In the genomic region with DNA sequence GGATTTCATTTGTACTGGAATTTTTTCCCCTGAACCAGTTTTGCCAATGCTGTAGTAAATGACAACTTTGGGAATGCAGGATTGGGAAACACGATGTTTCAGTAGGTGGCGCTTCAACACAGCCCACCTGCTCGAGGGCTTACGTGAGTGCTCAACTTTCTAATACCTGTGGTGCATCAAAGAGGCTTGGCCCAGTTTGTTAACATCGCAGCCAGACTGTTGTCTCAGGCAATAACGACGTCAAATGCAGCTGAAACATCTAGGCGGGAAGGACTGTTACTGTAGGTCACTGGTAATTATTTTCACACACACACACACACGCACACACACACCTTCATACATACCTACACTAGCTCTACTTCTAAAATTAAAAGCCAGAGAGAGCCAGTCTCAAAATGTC, we compare ENCODE assay signal across 8 cellular contexts.
A peak's percentile ranks its signal among the peaks of the same experiment; 100 is the strongest.
DNase-seq lines count a peak whose midpoint lies in the region; ATAC-seq and TF ChIP-seq lines count a peak whose summit lies in the region.

No MANE protein-coding gene starts in this region.

- CTCF ChIA-PET in WTC11 (lab: Charles Lee), result interaction anchor here (0.5 to 1.2 kb wide), 6 partner anchors 166 to 1184 kb away, joined by 3 to 6 read pairs (median 3); no protein-coding TSS in a partner anchor

- no peak overlapping the region for H3K27ac Mint-ChIP-seq in WTC11

- POLR2A ChIA-PET in WTC11 (lab: Charles Lee), result interaction anchor here (0.6 to 1.0 kb wide), 2 partner anchors 543 to 874 kb away, joined by 3 read pairs; no protein-coding TSS in a partner anchor

- peak; percentile 33; the same call in 1 of the 2 replicates for TF ChIP-seq CTCF in WTC11 (IDR thresholded peaks at IDR 0.05)

- H3K4me3 Mint-ChIP-seq in WTC11, result no peak overlapping the region

- H3K27me3 Mint-ChIP-seq in WTC11 (ENCODE audit: low read depth), result no peaks in the 10 kb centered on the region

- peaks cover 3% of the 10 kb centered on the region for H3K4me1 Mint-ChIP-seq in WTC11

- H3K9me3 Mint-ChIP-seq in WTC11, result no peaks in the 10 kb centered on the region

- peak; percentile 95 for ATAC-seq in WTC11
- no peak for ATAC-seq in HG03175 (IDR thresholded peaks at IDR 0.05; ENCODE audit: unreplicated experiment)
- no peak for ATAC-seq in HG03108 (IDR thresholded peaks at IDR 0.05; ENCODE audit: unreplicated experiment)
- no peak for ATAC-seq in HG03571 (IDR thresholded peaks at IDR 0.05; ENCODE audit: unreplicated experiment)

- peak; percentile 49 for DNase-seq in EL
- peak; percentile 70 for DNase-seq in NCI-H1105 (lab: John Stamatoyannopoulos, UW)
- peak; percentile 71 for DNase-seq in WTC11 (ENCODE audit: low spot score)
- DNase-seq in islet precursor cell, result peak; percentile 84
- no peak for DNase-seq in T1000 (lab: John Stamatoyannopoulos, UW)

- no peaks in the 10 kb centered on the region for H3K36me3 Mint-ChIP-seq in WTC11

TF ChIP-seq in WTC11, 78 proteins besides CTCF, POLR2A, EP300 and RAD21:
- no peak for TF ChIP-seq GABPB1 (CRISPR knock-in tag; IDR thresholded peaks at IDR 0.05)
- TF ChIP-seq JAZF1 (CRISPR knock-in tag; IDR thresholded peaks at IDR 0.05), result no peak
- TF ChIP-seq, protein P1, sequence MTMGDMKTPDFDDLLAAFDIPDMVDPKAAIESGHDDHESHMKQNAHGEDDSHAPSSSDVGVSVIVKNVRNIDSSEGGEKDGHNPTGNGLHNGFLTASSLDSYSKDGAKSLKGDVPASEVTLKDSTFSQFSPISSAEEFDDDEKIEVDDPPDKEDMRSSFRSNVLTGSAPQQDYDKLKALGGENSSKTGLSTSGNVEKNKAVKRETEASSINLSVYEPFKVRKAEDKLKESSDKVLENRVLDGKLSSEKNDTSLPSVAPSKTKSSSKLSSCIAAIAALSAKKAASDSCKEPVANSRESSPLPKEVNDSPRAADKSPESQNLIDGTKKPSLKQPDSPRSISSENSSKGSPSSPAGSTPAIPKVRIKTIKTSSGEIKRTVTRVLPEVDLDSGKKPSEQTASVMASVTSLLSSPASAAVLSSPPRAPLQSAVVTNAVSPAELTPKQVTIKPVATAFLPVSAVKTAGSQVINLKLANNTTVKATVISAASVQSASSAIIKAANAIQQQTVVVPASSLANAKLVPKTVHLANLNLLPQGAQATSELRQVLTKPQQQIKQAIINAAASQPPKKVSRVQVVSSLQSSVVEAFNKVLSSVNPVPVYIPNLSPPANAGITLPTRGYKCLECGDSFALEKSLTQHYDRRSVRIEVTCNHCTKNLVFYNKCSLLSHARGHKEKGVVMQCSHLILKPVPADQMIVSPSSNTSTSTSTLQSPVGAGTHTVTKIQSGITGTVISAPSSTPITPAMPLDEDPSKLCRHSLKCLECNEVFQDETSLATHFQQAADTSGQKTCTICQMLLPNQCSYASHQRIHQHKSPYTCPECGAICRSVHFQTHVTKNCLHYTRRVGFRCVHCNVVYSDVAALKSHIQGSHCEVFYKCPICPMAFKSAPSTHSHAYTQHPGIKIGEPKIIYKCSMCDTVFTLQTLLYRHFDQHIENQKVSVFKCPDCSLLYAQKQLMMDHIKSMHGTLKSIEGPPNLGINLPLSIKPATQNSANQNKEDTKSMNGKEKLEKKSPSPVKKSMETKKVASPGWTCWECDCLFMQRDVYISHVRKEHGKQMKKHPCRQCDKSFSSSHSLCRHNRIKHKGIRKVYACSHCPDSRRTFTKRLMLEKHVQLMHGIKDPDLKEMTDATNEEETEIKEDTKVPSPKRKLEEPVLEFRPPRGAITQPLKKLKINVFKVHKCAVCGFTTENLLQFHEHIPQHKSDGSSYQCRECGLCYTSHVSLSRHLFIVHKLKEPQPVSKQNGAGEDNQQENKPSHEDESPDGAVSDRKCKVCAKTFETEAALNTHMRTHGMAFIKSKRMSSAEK (CRISPR knock-in tag; IDR thresholded peaks at IDR 0.05; ENCODE audit: borderline replicate concordance), result no peak
- no peak for TF ChIP-seq ZNF281 (CRISPR knock-in tag; IDR thresholded peaks at IDR 0.05)
- TF ChIP-seq ELF4 (CRISPR knock-in tag; IDR thresholded peaks at IDR 0.05; ENCODE audit: low read depth), result no peak
